In the genomic region with DNA sequence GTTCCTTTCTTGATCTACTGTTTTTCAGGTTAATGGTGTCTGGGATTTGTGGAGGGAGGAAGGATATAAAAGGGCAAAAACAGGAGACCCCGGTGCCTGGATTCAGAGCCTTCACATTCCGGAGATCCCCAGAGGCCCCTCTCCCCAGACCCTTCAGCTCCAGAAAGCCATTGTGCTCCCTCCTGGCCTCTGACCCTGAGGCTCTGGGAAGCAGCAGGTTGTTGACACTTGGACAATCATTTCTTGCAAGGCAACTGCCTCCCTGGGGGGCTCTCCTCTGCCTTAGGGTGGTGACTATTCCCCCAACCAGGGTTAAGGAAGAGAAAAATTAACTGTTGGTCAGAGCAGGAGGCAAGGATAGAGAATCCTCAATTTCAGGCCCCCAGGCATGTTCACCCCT, we compare ENCODE assay signal across 26 cellular contexts.
DNase-seq lines count a peak whose midpoint lies in the region; ATAC-seq and TF ChIP-seq lines count a peak whose summit lies in the region.
"Had no signal": no experiment of that assay in that cellular context is flagged by ENCODE, and none has a peak within 500 bp of the region (broad histone marks: within the 10 kb centered on the region; RNA-seq: fewer than 3 reads in every experiment).

No MANE protein-coding gene starts in this region.

- dilution Hi-C loops in mammary epithelial cell (cut with HindIII; ENCODE audit: low sequenced_read_pairs), result no loop called here

- in situ Hi-C loops in mammary epithelial cell (cut with MboI; ENCODE audit: low sequenced_read_pairs in 2 of 2), result no loop called here

- 43% methylated on average over 2 of the region's 2 CpGs for WGBS in mammary epithelial cell (ENCODE audit: low coverage, missing lambda C conversion rate)

- no peak overlapping the region for H3K4me2 ChIP-seq in mammary epithelial cell (ENCODE audit: insufficient read depth, low read depth, low read length)
- H3K4me2 ChIP-seq in neural progenitor cell, result peak overlapping the region; percentile 48

- no peaks in the 10 kb centered on the region for H4K20me1 ChIP-seq in mammary epithelial cell (ENCODE audit: insufficient read depth, low read length)
- H4K20me1 ChIP-seq in neural progenitor cell (ENCODE audit: low read depth), result no peaks in the 10 kb centered on the region

- POLR2A ChIA-PET in MCF 10A (lab: Yijun Ruan, JAX), result interaction anchor here (1.3 kb wide), 1 partner anchor 12 kb away, joined by 4 read pairs; no protein-coding TSS in a partner anchor
- POLR2A ChIA-PET in activated CD4-positive, alpha-beta memory T cell treated with anti-CD3 and anti-CD28 coated beads for 36 hours (lab: Charles Lee), result no interaction called here

- no peaks in the 10 kb centered on the region for H3K27me3 ChIP-seq in mammary epithelial cell (ENCODE audit: insufficient read depth, low read length)
- no peaks in the 10 kb centered on the region for H3K27me3 ChIP-seq in effector memory CD4-positive, alpha-beta T cell (replicated peaks; ENCODE audit: control insufficient read depth, insufficient read depth, low read length, poor library complexity, severe bottlenecking)
- H3K27me3 ChIP-seq in neural progenitor cell, result no peaks in the 10 kb centered on the region
- H3K27me3 ChIP-seq: cardiac muscle cell, upper lobe of left lung had no signal

- no TSS peak for BruUV-seq in MCF 10A (replicated peaks; lab: Mats Ljungman, UMichigan)
- no TSS peak for BruUV-seq in mammary epithelial cell (replicated peaks; lab: Mats Ljungman, UMichigan)

- H3K9me3 Mint-ChIP-seq in MCF 10A (ENCODE audit: unreplicated experiment) (no peaks in the 10 kb centered on the region), neural progenitor cell (no peaks in the 10 kb centered on the region)
- no peaks in the 10 kb centered on the region for H3K9me3 Mint-ChIP-seq in activated CD4-positive, alpha-beta memory T cell treated with anti-CD3 and anti-CD28 coated beads for 36 hours
- H3K9me3 Mint-ChIP-seq: activated B cell treated with CpG ODN at 0.5 μM for 24 hours; activated CD4-positive, alpha-beta memory T cell treated with anti-CD3 and anti-CD28 coated beads, Interleukin-2, amount 10 ng/mL, durations not matched to agents 7 days and 5 days; activated naive CD4-positive, alpha-beta T cell treated with anti-CD3 and anti-CD28 coated beads for 36 hours; stimulated activated naive CD8-positive, alpha-beta T cell treated with anti-CD3 and anti-CD28 coated beads, Interleukin-15, amount 100 ng/mL, for 72 hours had no signal

- no peak overlapping the region for H3K9ac ChIP-seq in mammary epithelial cell (ENCODE audit: insufficient read depth, low read length)
- no peak overlapping the region for H3K9ac ChIP-seq in neural progenitor cell

- H3K27ac ChIP-seq in mammary epithelial cell (ENCODE audit: insufficient read depth, low read depth, low read length) (no peak overlapping the region), neural progenitor cell (peak overlapping the region; percentile 94), caudate nucleus (ENCODE audit: low read depth, low read length) (no peak overlapping the region)
- peak overlapping the region; percentile 27 for H3K27ac ChIP-seq in effector memory CD4-positive, alpha-beta T cell (ENCODE audit: insufficient read depth, low read length, poor library complexity, severe bottlenecking)
- H3K27ac ChIP-seq: cardiac muscle cell had no signal

- DNase-seq in MCF 10A (ENCODE audit: unreplicated experiment) (no peak), mammary epithelial cell (no peak), neural progenitor cell (ENCODE audit: low spot score) (peak; percentile 78), caudate nucleus (lab: John Stamatoyannopoulos, UW) (no peak), SW480 (ENCODE audit: low spot score) (no peak)
- no peak for DNase-seq in effector memory CD4-positive, alpha-beta T cell
- no peak for DNase-seq in activated CD4-positive, alpha-beta memory T cell treated with anti-CD3 and anti-CD28 coated beads for 36 hours
- DNase-seq: activated B cell treated with CpG ODN at 0.5 μM for 24 hours; activated CD4-positive, alpha-beta memory T cell treated with anti-CD3 and anti-CD28 coated beads, Interleukin-2, amount 10 ng/mL, durations not matched to agents 7 days and 5 days; activated naive CD4-positive, alpha-beta T cell treated with anti-CD3 and anti-CD28 coated beads for 36 hours; activated T-cell treated with anti-CD3 and anti-CD28 coated beads, Interleukin-2, amount 50 U/mL, for 1 hour; DMS79; glutamatergic neuron; KG1; left cardiac atrium; mesenchymal stem cell; NCI-H1436 treated with DMSO at 0.1 percent for 48 hours; NCI-H446 treated with DMSO at 0.1 percent for 48 hours; OCI-M1; Right ventricle myocardium superior; stimulated activated naive CD8-positive, alpha-beta T cell treated with anti-CD3 and anti-CD28 coated beads, Interleukin-15, amount 100 ng/mL, for 72 hours; T1000 had no signal

- H3K4me3 ChIP-seq in mammary epithelial cell (replicated peaks in 1 of 3; ENCODE audit: insufficient read depth in 1 of 3, low read depth in 2 of 3, low read length in 3 of 3) (no peak overlapping the region), neural progenitor cell (no peak overlapping the region)
- H3K4me3 ChIP-seq in effector memory CD4-positive, alpha-beta T cell (ENCODE audit: insufficient read depth, low read depth, low read length, poor library complexity, severe bottlenecking), result no peak overlapping the region
- H3K4me3 ChIP-seq: cardiac muscle cell, upper lobe of left lung had no signal

- H3K4me3 Mint-ChIP-seq in MCF 10A (ENCODE audit: unreplicated experiment) (no peak overlapping the region), neural progenitor cell (peak overlapping the region; percentile 64)
- no peak overlapping the region for H3K4me3 Mint-ChIP-seq in activated CD4-positive, alpha-beta memory T cell treated with anti-CD3 and anti-CD28 coated beads for 36 hours
- H3K4me3 Mint-ChIP-seq: activated B cell treated with CpG ODN at 0.5 μM for 24 hours; activated CD4-positive, alpha-beta memory T cell treated with anti-CD3 and anti-CD28 coated beads, Interleukin-2, amount 10 ng/mL, durations not matched to agents 7 days and 5 days; activated naive CD4-positive, alpha-beta T cell treated with anti-CD3 and anti-CD28 coated beads for 36 hours; B cell; stimulated activated naive CD8-positive, alpha-beta T cell treated with anti-CD3 and anti-CD28 coated beads, Interleukin-15, amount 100 ng/mL, for 72 hours had no signal

- intact Hi-C loops in MCF 10A (cut with micrococcal nuclease), result no loop called here
- intact Hi-C loops in mammary epithelial cell (cut with micrococcal nuclease), result no loop called here
- intact Hi-C loops in activated CD4-positive, alpha-beta memory T cell treated with anti-CD3 and anti-CD28 coated beads for 36 hours (cut with micrococcal nuclease), result no loop called here

- H3K27me3 Mint-ChIP-seq in MCF 10A (ENCODE audit: insufficient read depth, unreplicated experiment) (no peaks in the 10 kb centered on the region), neural progenitor cell (ENCODE audit: insufficient read depth, low read depth) (peaks cover 10% of the 10 kb centered on the region)
- no peaks in the 10 kb centered on the region for H3K27me3 Mint-ChIP-seq in activated CD4-positive, alpha-beta memory T cell treated with anti-CD3 and anti-CD28 coated beads for 36 hours
- H3K27me3 Mint-ChIP-seq: B cell; stimulated activated naive CD8-positive, alpha-beta T cell treated with anti-CD3 and anti-CD28 coated beads, Interleukin-15, amount 100 ng/mL, for 72 hours had no signal

- H3K79me2 ChIP-seq in mammary epithelial cell (ENCODE audit: insufficient read depth, low read length) (no peaks in the 10 kb centered on the region), neural progenitor cell (ENCODE audit: low read depth) (peaks cover under 1% of the 10 kb centered on the region)

- TF ChIP-seq CTCF in MCF 10A (IDR thresholded peaks at IDR 0.05; ENCODE audit: unreplicated experiment) (no peak), mammary epithelial cell (conservative IDR thresholded peaks at IDR 0.05 in 1 of 2, IDR thresholded peaks at IDR 0.05 in 1 of 2; ENCODE audit: extremely low read depth in 1 of 2, insufficient read depth in 1 of 2, low read depth in 1 of 2, low read length in 2 of 2) (no peak), neural progenitor cell (IDR thresholded peaks at IDR 0.05) (no peak)

- H3F3A ChIP-seq in neural progenitor cell (ENCODE audit: low read depth), result peaks cover 60% of the 10 kb centered on the region

- H2AFZ ChIP-seq in mammary epithelial cell (ENCODE audit: low read depth, low read length) (no peak overlapping the region), neural progenitor cell (replicated peaks) (no peak overlapping the region)

- H3K36me3 ChIP-seq in mammary epithelial cell (ENCODE audit: insufficient read depth, low read length) (no peaks in the 10 kb centered on the region), neural progenitor cell (no peaks in the 10 kb centered on the region)
- no peaks in the 10 kb centered on the region for H3K36me3 ChIP-seq in effector memory CD4-positive, alpha-beta T cell (ENCODE audit: control insufficient read depth, insufficient read depth, low read length)
- H3K36me3 ChIP-seq: cardiac muscle cell had no signal

- H3K9me3 ChIP-seq in mammary epithelial cell (replicated peaks; ENCODE audit: insufficient read depth, low read length) (no peaks in the 10 kb centered on the region), neural progenitor cell (ENCODE audit: low read depth) (no peaks in the 10 kb centered on the region)
- H3K9me3 ChIP-seq in effector memory CD4-positive, alpha-beta T cell (ENCODE audit: control insufficient read depth, low read length), result no peaks in the 10 kb centered on the region
- H3K9me3 ChIP-seq: upper lobe of left lung had no signal

- ATAC-seq in HG02970 (IDR thresholded peaks at IDR 0.05; ENCODE audit: low FRiP score, unreplicated experiment), result no peak
- ATAC-seq: left cardiac atrium had no signal

- H3K4me1 Mint-ChIP-seq in MCF 10A (ENCODE audit: insufficient read depth, unreplicated experiment) (peaks cover 31% of the 10 kb centered on the region), neural progenitor cell (peaks cover 93% of the 10 kb centered on the region)
- H3K4me1 Mint-ChIP-seq in activated CD4-positive, alpha-beta memory T cell treated with anti-CD3 and anti-CD28 coated beads for 36 hours (ENCODE audit: low read depth), result peaks cover 21% of the 10 kb centered on the region

- H3K4me1 ChIP-seq in mammary epithelial cell (ENCODE audit: insufficient read depth, low read length), result no peaks in the 10 kb centered on the region
- peaks cover 9% of the 10 kb centered on the region for H3K4me1 ChIP-seq in effector memory CD4-positive, alpha-beta T cell (ENCODE audit: control insufficient read depth, insufficient read depth, low read length, poor library complexity, severe bottlenecking)
- H3K4me1 ChIP-seq in neural progenitor cell, result peaks cover 64% of the 10 kb centered on the region

- CTCF ChIA-PET in MCF 10A (lab: Yijun Ruan, JAX), result interaction anchor here (0.6 kb wide), 1 partner anchor 246 kb away, joined by 3 read pairs; no protein-coding TSS in a partner anchor
- CTCF ChIA-PET in mammary epithelial cell (lab: Charles Lee; ENCODE audit: low non-redundant PET), result no interaction called here
- CTCF ChIA-PET in activated CD4-positive, alpha-beta memory T cell treated with anti-CD3 and anti-CD28 coated beads for 36 hours (lab: Charles Lee), result no interaction called here

- H3K36me3 Mint-ChIP-seq in MCF 10A (ENCODE audit: insufficient read depth, unreplicated experiment) (no peaks in the 10 kb centered on the region), neural progenitor cell (peaks cover 20% of the 10 kb centered on the region)
- no peaks in the 10 kb centered on the region for H3K36me3 Mint-ChIP-seq in activated CD4-positive, alpha-beta memory T cell treated with anti-CD3 and anti-CD28 coated beads for 36 hours

- H3K27ac Mint-ChIP-seq in MCF 10A (ENCODE audit: low read depth, unreplicated experiment), result peak overlapping the region; percentile 42
- peak overlapping the region; percentile 97 for H3K27ac Mint-ChIP-seq in neural progenitor cell
- H3K27ac Mint-ChIP-seq in activated CD4-positive, alpha-beta memory T cell treated with anti-CD3 and anti-CD28 coated beads for 36 hours, result no peak overlapping the region
- H3K27ac Mint-ChIP-seq: activated B cell treated with CpG ODN at 0.5 μM for 24 hours; activated naive CD4-positive, alpha-beta T cell treated with anti-CD3 and anti-CD28 coated beads for 36 hours; B cell had no signal

Comparison
In these comparisons a context has a peak if more than half of its experiments do, and no peak if none do; other contexts are left out.
1. H3K27ac ChIP-seq: peak in effector memory CD4-positive, alpha-beta T cell (single experiment) and neural progenitor cell (single experiment); none in mammary epithelial cell (single experiment) and caudate nucleus (single experiment).